ENCODE assay signal across 8 cellular contexts in the genomic region with DNA sequence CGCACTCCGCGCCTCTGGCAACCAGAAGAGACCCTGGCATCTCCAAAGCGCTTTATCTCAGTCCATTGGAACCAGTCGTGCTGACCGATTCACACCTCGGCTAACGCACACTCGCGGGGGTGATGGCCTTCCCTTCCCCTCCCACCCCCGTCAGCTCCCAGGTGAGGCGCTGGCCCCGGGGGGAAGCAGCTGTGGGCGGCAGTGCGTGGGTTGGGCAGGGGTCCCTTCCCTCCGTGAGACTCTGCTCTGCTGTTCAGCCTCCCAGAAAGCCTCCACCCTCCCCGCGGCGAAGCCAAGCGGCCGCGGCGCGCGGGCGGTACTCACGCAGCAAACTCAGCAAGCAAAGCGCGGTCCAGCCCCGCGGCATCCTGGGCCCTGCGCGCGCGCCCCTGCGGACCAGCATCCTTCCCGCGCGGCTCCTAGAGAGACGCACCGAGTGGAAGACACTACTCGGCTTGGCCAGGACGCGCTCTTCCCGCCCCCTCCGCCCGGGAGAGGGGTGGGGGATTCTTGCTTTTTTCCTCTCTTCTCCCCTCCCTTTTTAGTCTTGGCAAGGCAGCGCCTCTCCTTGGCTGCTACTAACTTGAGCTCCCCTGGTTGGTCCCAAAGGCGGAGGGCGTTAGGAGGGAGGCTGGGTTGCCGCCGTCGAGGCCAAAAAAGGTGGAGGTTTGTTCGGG. TPM values are rescaled to one million over a fixed set of nuclear protein-coding genes. Genes with fewer than 3 reads are reported as not detected.
DNase-seq lines count a peak whose midpoint lies in the region; ATAC-seq and TF ChIP-seq lines count a peak whose summit lies in the region.

CD34 (minus strand) TSS at position 448 of the 677 bp plus-strand sequence; CDS start at position 403, 45 bp downstream.

- no peaks in the 10 kb centered on the region for H4K20me1 ChIP-seq in Karpas-422 (ENCODE audit: insufficient read depth, low read depth, low read length)

- no peaks in the 10 kb centered on the region for H3K9me3 ChIP-seq in Karpas-422 (ENCODE audit: low read length)

- no peak within 1 kb of the TSS for H3K9ac ChIP-seq in Karpas-422 (ENCODE audit: low read length)

- 2% methylated on average over 54 of the region's 54 CpGs for WGBS in urinary bladder

- peak within 1 kb of the TSS; percentile 41 for H3K27ac ChIP-seq in urinary bladder (ENCODE audit: low read depth)
- H3K27ac ChIP-seq in Karpas-422 (ENCODE audit: low read length) = no peak within 1 kb of the TSS

- no peak within 1 kb of the TSS for H3K4me2 ChIP-seq in Karpas-422 (ENCODE audit: low read depth, low read length, poor library complexity, severe bottlenecking)

- DNase-seq in DMS79 treated with DMSO at 0.1 percent for 48 hours (lab: John Stamatoyannopoulos, UW) = peak; percentile 60
- DNase-seq in SK-N-DZ (ENCODE audit: low spot score) = peak; percentile 2
- DNase-seq in epithelial cell of esophagus (ENCODE audit: low read depth) = peak; percentile 16
- DNase-seq in myocyte (ENCODE audit: low read depth) = peak; percentile 3
- DNase-seq in inferior parietal cortex (ENCODE audit: extremely low spot score) = no peak
- DNase-seq in Karpas-422 = no peak

- no peak for TF ChIP-seq CTCF in epithelial cell of esophagus (IDR thresholded peaks at IDR 0.05; ENCODE audit: insufficient read depth, low read depth, low read length, missing control alignments)

- no peaks in the 10 kb centered on the region for H3K79me2 ChIP-seq in Karpas-422 (ENCODE audit: low read length)

- H3K27me3 ChIP-seq in Karpas-422 (ENCODE audit: low read length) = no peaks in the 10 kb centered on the region

- H3K4me3 ChIP-seq in epithelial cell of esophagus (ENCODE audit: low read length) (no peak within 1 kb of the TSS), urinary bladder (ENCODE audit: low read depth, low read length) (peak within 1 kb of the TSS; percentile 52), Karpas-422 (ENCODE audit: low read length) (no peak within 1 kb of the TSS)

- H3K9me2 ChIP-seq in Karpas-422 (replicated peaks; ENCODE audit: insufficient read depth, low read length) = no peaks in the 10 kb centered on the region

- ATAC-seq in GM19023 (IDR thresholded peaks at IDR 0.05; ENCODE audit: unreplicated experiment) = no peak

- H3K4me1 ChIP-seq in urinary bladder (ENCODE audit: insufficient read depth) (no peaks in the 10 kb centered on the region), Karpas-422 (ENCODE audit: low read length) (no peaks in the 10 kb centered on the region)

- no peak within 1 kb of the TSS for H2AFZ ChIP-seq in Karpas-422 (ENCODE audit: low read length)

- no peaks in the 10 kb centered on the region for H3K36me3 ChIP-seq in urinary bladder (ENCODE audit: insufficient read depth)
- no peaks in the 10 kb centered on the region for H3K36me3 ChIP-seq in Karpas-422 (ENCODE audit: insufficient read depth, low read length)

RNA-seq across cellular contexts. Expression of gene CD34, which starts in this region (rescaled TPM):
- not detected in 2 replicates for polyA plus RNA-seq in SK-N-DZ (2014; cell fraction: cytosol; rRNA removed)
- 0.01 TPM in 1 of 2 replicates, not detected in the other for polyA plus RNA-seq in SK-N-DZ (2014; cell fraction: nucleus; rRNA removed)
- total RNA-seq in myocyte (4.3 and 7.9 TPM in 2 replicates), urinary bladder (42.5 TPM)
- polyA plus RNA-seq in myocyte (2012) = 10.5 TPM
- 83.2 TPM for polyA plus RNA-seq in urinary bladder
- total RNA-seq in Karpas-422 (2014; rRNA removed; shearing (Covaris generic); ENCODE audit: low replicate concordance) = 0.04 TPM in 1 of 2 replicates, not detected in the other

Comparison
In these comparisons a context has a peak if more than half of its experiments do, and no peak if none do; other contexts are left out.
1. DNase-seq: peak in DMS79 treated with DMSO at 0.1 percent for 48 hours (single experiment), SK-N-DZ (single experiment), epithelial cell of esophagus (single experiment) and myocyte (single experiment); none in inferior parietal cortex (single experiment) and Karpas-422 (single experiment).